ENCODE assay signal across 9 cellular contexts in the genomic region with DNA sequence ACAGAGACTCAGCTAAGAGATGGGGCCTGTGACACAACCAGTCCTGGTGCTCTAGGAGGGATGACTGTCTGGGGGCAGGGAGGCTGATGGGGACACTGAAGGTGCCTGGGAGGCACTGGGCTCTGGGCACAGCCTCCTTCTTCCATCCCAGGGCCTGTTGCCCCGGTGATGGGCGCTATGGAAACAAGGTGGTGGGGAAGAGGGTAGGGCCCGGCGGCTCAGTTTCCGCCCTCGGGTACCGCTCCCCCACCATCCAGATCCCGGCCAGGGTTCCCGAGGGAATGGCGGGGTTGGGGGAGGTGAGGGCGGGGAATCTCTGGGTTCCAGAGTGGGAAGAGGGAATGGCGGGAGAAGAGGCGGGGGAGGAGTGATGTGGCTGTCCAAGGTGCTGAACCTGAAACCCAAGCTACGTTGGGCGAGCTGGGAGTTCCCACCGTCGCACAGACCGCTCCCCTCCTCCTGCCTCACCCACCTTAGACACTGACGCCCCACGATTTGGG. TPM values are rescaled to one million over a fixed set of nuclear protein-coding genes. Genes with fewer than 3 reads are reported as not detected.
DNase-seq lines count a peak whose midpoint lies in the region; ATAC-seq and TF ChIP-seq lines count a peak whose summit lies in the region.
"Had no signal": no experiment of that assay in that cellular context is flagged by ENCODE, and none has a peak within 500 bp of the region (broad histone marks: within the 10 kb centered on the region; RNA-seq: fewer than 3 reads in every experiment).

No MANE protein-coding gene starts in this region.

- H3K9me3 Mint-ChIP-seq in activated CD4-positive, alpha-beta T cell treated with anti-CD3 and anti-CD28 coated beads for 36 hours (ENCODE audit: low read depth) = no peaks in the 10 kb centered on the region
- no peaks in the 10 kb centered on the region for H3K9me3 Mint-ChIP-seq in central memory CD8-positive, alpha-beta T cell
- H3K9me3 Mint-ChIP-seq in natural killer cell treated with Interleukin-12 subunit alpha and Interleukin-12 subunit beta and Interleukin-15 and Interleukin-18, amount 100 ng/mL, for 72 hours = no peaks in the 10 kb centered on the region

- 15% methylated on average over 13 of the region's 20 CpGs for WGBS in esophagus muscularis mucosa

- H3K27ac ChIP-seq in esophagus muscularis mucosa (replicated peaks in 1 of 4) = no peak overlapping the region
- H3K27ac ChIP-seq: C4-2B had no signal

- H3K27me3 Mint-ChIP-seq in activated CD4-positive, alpha-beta T cell treated with anti-CD3 and anti-CD28 coated beads for 36 hours = peaks cover 10% of the 10 kb centered on the region
- no peaks in the 10 kb centered on the region for H3K27me3 Mint-ChIP-seq in central memory CD8-positive, alpha-beta T cell
- peaks cover 0 to 11% of the 10 kb centered on the region in 2 donors for H3K27me3 Mint-ChIP-seq in natural killer cell treated with Interleukin-12 subunit alpha and Interleukin-12 subunit beta and Interleukin-15 and Interleukin-18, amount 100 ng/mL, for 72 hours

- H3K36me3 Mint-ChIP-seq in activated CD4-positive, alpha-beta T cell treated with anti-CD3 and anti-CD28 coated beads for 36 hours (ENCODE audit: low read depth) = peaks cover 3% of the 10 kb centered on the region
- peaks cover 7% of the 10 kb centered on the region for H3K36me3 Mint-ChIP-seq in central memory CD8-positive, alpha-beta T cell (ENCODE audit: insufficient read depth)
- H3K36me3 Mint-ChIP-seq in natural killer cell treated with Interleukin-12 subunit alpha and Interleukin-12 subunit beta and Interleukin-15 and Interleukin-18, amount 100 ng/mL, for 72 hours = no peaks in the 10 kb centered on the region

- no peak for ATAC-seq in activated CD4-positive, alpha-beta T cell treated with anti-CD3 and anti-CD28 coated beads for 36 hours
- no peak for ATAC-seq in central memory CD8-positive, alpha-beta T cell (replicated peaks; ENCODE audit: extremely low read depth, poor library complexity, severe bottlenecking)
- no peak for ATAC-seq in natural killer cell treated with Interleukin-12 subunit alpha and Interleukin-12 subunit beta and Interleukin-15 and Interleukin-18, amount 100 ng/mL, for 72 hours

- H3K4me3 Mint-ChIP-seq in activated CD4-positive, alpha-beta T cell treated with anti-CD3 and anti-CD28 coated beads for 36 hours = peak overlapping the region; percentile 9
- H3K4me3 Mint-ChIP-seq in central memory CD8-positive, alpha-beta T cell = peak overlapping the region; percentile 70
- H3K4me3 Mint-ChIP-seq in natural killer cell treated with Interleukin-12 subunit alpha and Interleukin-12 subunit beta and Interleukin-15 and Interleukin-18, amount 100 ng/mL, for 72 hours = peak overlapping the region; percentile 56

- H3K9me3 ChIP-seq in esophagus muscularis mucosa = no peaks in the 10 kb centered on the region

- H3K4me1 Mint-ChIP-seq in activated CD4-positive, alpha-beta T cell treated with anti-CD3 and anti-CD28 coated beads for 36 hours = peaks cover 49% of the 10 kb centered on the region
- H3K4me1 Mint-ChIP-seq in central memory CD8-positive, alpha-beta T cell = peaks cover 42% of the 10 kb centered on the region
- peaks cover 47% of the 10 kb centered on the region in 2 donors for H3K4me1 Mint-ChIP-seq in natural killer cell treated with Interleukin-12 subunit alpha and Interleukin-12 subunit beta and Interleukin-15 and Interleukin-18, amount 100 ng/mL, for 72 hours (ENCODE audit: low read depth in 2 of 2)

- no peak overlapping the region for H3K4me3 ChIP-seq in esophagus muscularis mucosa

- H3K27me3 ChIP-seq in esophagus muscularis mucosa = peaks cover 0 to 46% (median 19%) of the 10 kb centered on the region in 4 donors

- CTCF ChIA-PET in activated CD4-positive, alpha-beta T cell treated with anti-CD3 and anti-CD28 coated beads for 36 hours (lab: Charles Lee) = interaction anchor here (0.5 to 2.5 kb wide), 7 partner anchors 14 to 231 kb away, joined by 3 to 12 read pairs (median 4); partner anchors contain the start of genes GHDC and NKIRAS2

- no peaks in the 10 kb centered on the region for H3K36me3 ChIP-seq in esophagus muscularis mucosa

- intact Hi-C loops in activated CD4-positive, alpha-beta T cell treated with anti-CD3 and anti-CD28 coated beads for 36 hours (cut with DNase I, micrococcal nuclease) = loop anchor here (1.0 to 5.0 kb wide), 7 partner anchors 155 to 497 kb away; partner anchors contain the start of genes ATP6V0A1 (in 1 of the 2), CAVIN1 (in 1 of the 2), DNAJC7 (in 1 of the 2) and PLEKHH3 (in 1 of the 2)
- intact Hi-C loops in esophagus muscularis mucosa (cut with DNase I) = no loop called here

- no peak for TF ChIP-seq POLR2A in esophagus muscularis mucosa (IDR thresholded peaks at IDR 0.05; ENCODE audit: low read depth)

- TF ChIP-seq EP300 in esophagus muscularis mucosa (IDR thresholded peaks at IDR 0.05) = no peak

- POLR2A ChIA-PET in activated CD4-positive, alpha-beta T cell treated with anti-CD3 and anti-CD28 coated beads for 36 hours (lab: Charles Lee) = interaction anchor here (0.5 to 1.2 kb wide), 2 partner anchors 110 to 446 kb away, joined by 3 read pairs; no protein-coding TSS in a partner anchor

- H3K27ac Mint-ChIP-seq in activated CD4-positive, alpha-beta T cell treated with anti-CD3 and anti-CD28 coated beads for 36 hours = no peak overlapping the region
- H3K27ac Mint-ChIP-seq in central memory CD8-positive, alpha-beta T cell (ENCODE audit: low read depth) = no peak overlapping the region
- H3K27ac Mint-ChIP-seq in natural killer cell treated with Interleukin-12 subunit alpha and Interleukin-12 subunit beta and Interleukin-15 and Interleukin-18, amount 100 ng/mL, for 72 hours = no peak overlapping the region

- TF ChIP-seq CTCF in esophagus muscularis mucosa (IDR thresholded peaks at IDR 0.05) = no peak

- peak; percentile 63 for DNase-seq in activated CD4-positive, alpha-beta T cell treated with anti-CD3 and anti-CD28 coated beads for 36 hours
- DNase-seq in activated CD4-positive, alpha-beta T cell treated with anti-CD3 and anti-CD28 coated beads, Interleukin-2, amount 50 U/mL, for 4 hours = no peak
- peak; percentile 18 for DNase-seq in NCI-H526 treated with DMSO at 0.1 percent for 48 hours (lab: John Stamatoyannopoulos, UW)
- DNase-seq in central memory CD8-positive, alpha-beta T cell (ENCODE audit: low spot score in 2 of 2) = no peak
- DNase-seq in natural killer cell treated with Interleukin-12 subunit alpha and Interleukin-12 subunit beta and Interleukin-15 and Interleukin-18, amount 100 ng/mL, for 72 hours (ENCODE audit: low spot score) = peak; percentile 56
- no peak for DNase-seq in midbrain (lab: John Stamatoyannopoulos, UW)
- no peak for DNase-seq in esophagus muscularis mucosa (ENCODE audit: extremely low spot score)
- no peak for DNase-seq in H4 (ENCODE audit: low spot score)

- peaks cover 31 to 42% (median 36%) of the 10 kb centered on the region in 4 donors for H3K4me1 ChIP-seq in esophagus muscularis mucosa

RNA-seq across cellular contexts. Expression of gene KCNH4, which starts 1.0 kb away (rescaled TPM):
- total RNA-seq in activated CD4-positive, alpha-beta T cell treated with anti-CD3 and anti-CD28 coated beads for 36 hours = under 1 TPM; 0.43 to 0.53 TPM
- total RNA-seq in natural killer cell treated with Interleukin-12 subunit alpha and Interleukin-12 subunit beta and Interleukin-15 and Interleukin-18, amount 100 ng/mL, for 72 hours = 1 to 10 TPM in 1 of 2 donors, under 1 TPM in 1; 0.33 to 2.5 TPM
- total RNA-seq in esophagus muscularis mucosa = under 1 TPM; 0.17 to 0.42 (median 0.26) TPM
- 0.06 TPM in 1 of 2 replicates, not detected in the other for total RNA-seq in H4 (2014; rRNA removed; shearing (Covaris generic))

RNA-seq across cellular contexts. Expression of gene HCRT, which starts 5.3 kb away (rescaled TPM):
- total RNA-seq in activated CD4-positive, alpha-beta T cell treated with anti-CD3 and anti-CD28 coated beads for 36 hours = not detected
- not detected for total RNA-seq in natural killer cell treated with Interleukin-12 subunit alpha and Interleukin-12 subunit beta and Interleukin-15 and Interleukin-18, amount 100 ng/mL, for 72 hours
- total RNA-seq in esophagus muscularis mucosa = not detected
- total RNA-seq in H4 (2014; rRNA removed; shearing (Covaris generic)) = not detected in 2 replicates

RNA-seq across cellular contexts. Expression of gene GHDC, which starts 14.3 kb away (rescaled TPM):
- 10 to 100 TPM; 11.3 to 15.5 TPM for total RNA-seq in activated CD4-positive, alpha-beta T cell treated with anti-CD3 and anti-CD28 coated beads for 36 hours
- 10 to 100 TPM; 13.2 to 17.5 TPM for total RNA-seq in natural killer cell treated with Interleukin-12 subunit alpha and Interleukin-12 subunit beta and Interleukin-15 and Interleukin-18, amount 100 ng/mL, for 72 hours
- 10 to 100 TPM; 20.3 to 31.3 (median 22.0) TPM for total RNA-seq in esophagus muscularis mucosa
- total RNA-seq in H4 (2014; rRNA removed; shearing (Covaris generic)) = 1.5 and 1.9 TPM in 2 replicates

RNA-seq across cellular contexts. Expression of gene RAB5C, which starts 25.2 kb away (rescaled TPM):
- total RNA-seq in activated CD4-positive, alpha-beta T cell treated with anti-CD3 and anti-CD28 coated beads for 36 hours = 10 to 100 TPM; 32.0 to 47.3 TPM
- total RNA-seq in natural killer cell treated with Interleukin-12 subunit alpha and Interleukin-12 subunit beta and Interleukin-15 and Interleukin-18, amount 100 ng/mL, for 72 hours = 10 to 100 TPM; 67.4 to 73.7 TPM
- total RNA-seq in esophagus muscularis mucosa = 100 to 1,000 TPM; 102 to 140 (median 128) TPM
- 67.3 and 79.9 TPM in 2 replicates for total RNA-seq in H4 (2014; rRNA removed; shearing (Covaris generic))

RNA-seq across cellular contexts. Expression of gene HSPB9, which starts 57.4 kb away (rescaled TPM):
- under 1 TPM; 0.09 to 0.11 TPM for total RNA-seq in activated CD4-positive, alpha-beta T cell treated with anti-CD3 and anti-CD28 coated beads for 36 hours
- total RNA-seq in natural killer cell treated with Interleukin-12 subunit alpha and Interleukin-12 subunit beta and Interleukin-15 and Interleukin-18, amount 100 ng/mL, for 72 hours = not detected
- total RNA-seq in esophagus muscularis mucosa = under 1 TPM in 2 of 4 donors, not detected in 2; 0.26 to 0.42 TPM
- total RNA-seq in H4 (2014; rRNA removed; shearing (Covaris generic)) = not detected in 2 replicates

Comparison
In these comparisons a context has a peak if more than half of its experiments do, and no peak if none do; other contexts are left out.
1. DNase-seq: peak in activated CD4-positive, alpha-beta T cell treated with anti-CD3 and anti-CD28 coated beads for 36 hours (single experiment), NCI-H526 treated with DMSO at 0.1 percent for 48 hours (single experiment) and natural killer cell treated with Interleukin-12 subunit alpha and Interleukin-12 subunit beta and Interleukin-15 and Interleukin-18, amount 100 ng/mL, for 72 hours (single experiment); none in activated CD4-positive, alpha-beta T cell treated with anti-CD3 and anti-CD28 coated beads, Interleukin-2, amount 50 U/mL, for 4 hours (0 of 2), central memory CD8-positive, alpha-beta T cell (0 of 2), midbrain (single experiment), esophagus muscularis mucosa (single experiment) and H4 (single experiment).
2. H3K4me3 Mint-ChIP-seq: peak in every context shown above with its lines; median percentile 70 in central memory CD8-positive, alpha-beta T cell; 56 in natural killer cell treated with Interleukin-12 subunit alpha and Interleukin-12 subunit beta and Interleukin-15 and Interleukin-18, amount 100 ng/mL, for 72 hours; 9 in activated CD4-positive, alpha-beta T cell treated with anti-CD3 and anti-CD28 coated beads for 36 hours.